In the genomic region with DNA sequence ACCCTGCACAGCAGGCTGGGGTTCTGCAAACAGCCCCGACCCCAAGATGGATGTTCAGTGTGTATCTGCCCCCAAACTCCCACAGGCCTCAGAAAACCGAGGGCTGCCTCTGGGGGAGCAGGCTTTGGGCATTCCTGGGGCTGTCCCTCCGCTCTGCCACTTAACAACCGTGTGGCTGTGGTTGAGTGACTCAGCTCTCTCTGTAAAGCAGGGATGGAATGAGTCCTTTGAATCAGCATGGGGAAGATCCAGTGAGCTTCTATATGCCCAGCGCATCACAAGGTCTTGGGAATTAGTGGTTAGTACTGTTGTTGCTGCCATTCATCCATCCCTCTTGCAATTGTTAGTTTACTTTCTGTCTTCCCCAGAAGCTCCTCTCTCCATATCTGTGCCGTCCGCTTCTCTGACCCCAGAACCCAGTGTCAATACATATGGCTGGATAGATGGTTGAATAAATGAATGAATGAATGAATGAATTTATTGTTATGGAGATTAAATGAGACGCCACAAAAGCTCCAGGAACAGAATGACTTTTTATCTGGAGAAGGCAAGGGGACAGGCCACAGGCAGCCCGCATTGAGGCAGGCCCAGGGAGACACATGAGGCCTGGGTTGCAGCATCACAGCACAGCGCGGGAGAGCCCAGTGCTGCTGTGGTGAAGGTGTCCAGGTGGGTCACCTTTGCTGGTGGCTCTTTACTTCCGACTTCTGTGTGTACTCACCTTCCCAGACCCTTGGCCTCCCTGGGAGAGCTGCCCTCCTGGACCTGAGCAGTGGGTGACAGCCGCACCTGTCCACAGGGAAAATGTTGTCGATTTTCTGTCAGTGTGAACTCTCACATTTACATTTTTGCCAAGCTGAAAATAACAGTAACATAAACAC, we compare ENCODE assay signal across 11 cellular contexts.
DNase-seq lines count a peak whose midpoint lies in the region; ATAC-seq, FAIRE-seq and TF ChIP-seq lines count a peak whose summit lies in the region.
"Had no signal": no experiment of that assay in that cellular context is flagged by ENCODE, and none has a peak within 500 bp of the region (broad histone marks: within the 10 kb centered on the region; RNA-seq: fewer than 3 reads in every experiment).

No MANE protein-coding gene starts in this region.

- TF ChIP-seq CTCF in keratinocyte (optimal IDR thresholded peaks at IDR 0.05 in 1 of 3, IDR thresholded peaks at IDR 0.05 in 1 of 3, conservative IDR thresholded peaks at IDR 0.05 in 1 of 3; ENCODE audit: extremely low read depth in 1 of 3, insufficient read depth in 2 of 3, low read length in 3 of 3) (no peak), testis (IDR thresholded peaks at IDR 0.05) (no peak), Caco-2 (IDR thresholded peaks at IDR 0.05; ENCODE audit: insufficient read depth in 1 of 2, low read depth in 1 of 2, low read length in 1 of 2, severe bottlenecking in 1 of 2, unreplicated experiment in 1 of 2) (no peak)

- no peaks in the 10 kb centered on the region for H3K27me3 Mint-ChIP-seq in activated naive CD4-positive, alpha-beta T cell treated with anti-CD3 and anti-CD28 coated beads for 36 hours (ENCODE audit: low read depth)
- no peaks in the 10 kb centered on the region for H3K27me3 Mint-ChIP-seq in activated naive CD4-positive, alpha-beta T cell treated with anti-CD3 and anti-CD28 coated beads, Interleukin-2, amount 10 ng/mL, durations not matched to agents 7 days and 5 days
- H3K27me3 Mint-ChIP-seq in Caco-2 (ENCODE audit: insufficient read depth, unreplicated experiment): no peaks in the 10 kb centered on the region
- peaks cover 29% of the 10 kb centered on the region for H3K27me3 Mint-ChIP-seq in stimulated activated memory B cell treated with anti-CD40 and anti-IgM and Interleukin-4, amounts not matched to agents 10 μg/mL and 1 μg/mL and 100 μg/mL, for 72 hours
- H3K27me3 Mint-ChIP-seq: activated naive CD8-positive, alpha-beta T cell had no signal

- H3K9me3 Mint-ChIP-seq in activated naive CD4-positive, alpha-beta T cell treated with anti-CD3 and anti-CD28 coated beads for 36 hours: no peaks in the 10 kb centered on the region
- H3K9me3 Mint-ChIP-seq in activated naive CD4-positive, alpha-beta T cell treated with anti-CD3 and anti-CD28 coated beads, Interleukin-2, amount 10 ng/mL, durations not matched to agents 7 days and 5 days: peaks cover 16% of the 10 kb centered on the region
- H3K9me3 Mint-ChIP-seq in Caco-2 (ENCODE audit: unreplicated experiment): peaks cover 7% of the 10 kb centered on the region
- no peaks in the 10 kb centered on the region for H3K9me3 Mint-ChIP-seq in stimulated activated memory B cell treated with anti-CD40 and anti-IgM and Interleukin-4, amounts not matched to agents 10 μg/mL and 1 μg/mL and 100 μg/mL, for 72 hours

- H3K4me1 ChIP-seq in keratinocyte (ENCODE audit: control insufficient read depth, extremely low read depth, insufficient read depth, low read length) (peaks cover 35% of the 10 kb centered on the region), testis (peaks cover 21% of the 10 kb centered on the region), Caco-2 (no peaks in the 10 kb centered on the region)

- TF ChIP-seq POLR2A in testis (IDR thresholded peaks at IDR 0.05): no peak

- H3K79me2 ChIP-seq in keratinocyte (ENCODE audit: control insufficient read depth, insufficient read depth, low read length): no peaks in the 10 kb centered on the region

- no peak overlapping the region for H3K4me3 Mint-ChIP-seq in activated naive CD4-positive, alpha-beta T cell treated with anti-CD3 and anti-CD28 coated beads for 36 hours
- no peak overlapping the region for H3K4me3 Mint-ChIP-seq in activated naive CD4-positive, alpha-beta T cell treated with anti-CD3 and anti-CD28 coated beads, Interleukin-2, amount 10 ng/mL, durations not matched to agents 7 days and 5 days
- H3K4me3 Mint-ChIP-seq in Caco-2 (ENCODE audit: unreplicated experiment): no peak overlapping the region
- H3K4me3 Mint-ChIP-seq in stimulated activated memory B cell treated with anti-CD40 and anti-IgM and Interleukin-4, amounts not matched to agents 10 μg/mL and 1 μg/mL and 100 μg/mL, for 72 hours: no peak overlapping the region
- H3K4me3 Mint-ChIP-seq: activated naive CD8-positive, alpha-beta T cell had no signal

- POLR2A ChIA-PET in Caco-2 (lab: Charles Lee): no interaction called here

- peaks cover 14% of the 10 kb centered on the region for H3K4me1 Mint-ChIP-seq in activated naive CD4-positive, alpha-beta T cell treated with anti-CD3 and anti-CD28 coated beads for 36 hours (ENCODE audit: low read depth)
- H3K4me1 Mint-ChIP-seq in activated naive CD4-positive, alpha-beta T cell treated with anti-CD3 and anti-CD28 coated beads, Interleukin-2, amount 10 ng/mL, durations not matched to agents 7 days and 5 days: peaks cover 3% of the 10 kb centered on the region
- H3K4me1 Mint-ChIP-seq in Caco-2 (ENCODE audit: low read depth, unreplicated experiment): peaks cover 21% of the 10 kb centered on the region
- no peaks in the 10 kb centered on the region for H3K4me1 Mint-ChIP-seq in stimulated activated memory B cell treated with anti-CD40 and anti-IgM and Interleukin-4, amounts not matched to agents 10 μg/mL and 1 μg/mL and 100 μg/mL, for 72 hours

- peak; percentile 98 for FAIRE-seq in keratinocyte (lab: Jason Lieb, UNC)
- FAIRE-seq: islet of Langerhans had no signal

- H3K9me1 ChIP-seq in keratinocyte (ENCODE audit: control insufficient read depth, extremely low read depth, insufficient read depth, low read length): no peaks in the 10 kb centered on the region

- no peaks in the 10 kb centered on the region for H4K20me1 ChIP-seq in keratinocyte (ENCODE audit: control insufficient read depth, extremely low read depth, insufficient read depth, low read length)
- H4K20me1 ChIP-seq: BLaER1 treated with 17β-estradiol and CSF1 and Interleukin-3, amounts not matched to agents 10 nM and 100 nM had no signal

- CTCF ChIA-PET in activated naive CD4-positive, alpha-beta T cell treated with anti-CD3 and anti-CD28 coated beads for 36 hours (lab: Charles Lee): no interaction called here
- CTCF ChIA-PET in activated naive CD4-positive, alpha-beta T cell treated with anti-CD3 and anti-CD28 coated beads, Interleukin-2, amount 10 ng/mL, durations not matched to agents 7 days and 5 days (lab: Charles Lee): interaction anchor here (1.4 kb wide), 1 partner anchor 86 kb away, joined by 5 read pairs; no protein-coding TSS in a partner anchor
- CTCF ChIA-PET in Caco-2 (lab: Charles Lee): no interaction called here

- DNase-seq in activated naive CD4-positive, alpha-beta T cell treated with anti-CD3 and anti-CD28 coated beads for 36 hours: peak; percentile 58
- no peak for DNase-seq in activated naive CD4-positive, alpha-beta T cell treated with anti-CD3 and anti-CD28 coated beads, Interleukin-2, amount 10 ng/mL, durations not matched to agents 7 days and 5 days
- DNase-seq in amniotic epithelial cell (ENCODE audit: low read depth): peak; percentile 90
- DNase-seq in keratinocyte (ENCODE audit: low read depth, low spot score): peak; percentile 36
- no peak for DNase-seq in testis
- DNase-seq in activated CD8-positive, alpha-beta memory T cell treated with anti-CD3 and anti-CD28 coated beads, Interleukin-2, amount 50 U/mL, for 4 hours: no peak
- DNase-seq in Caco-2: no peak

- intact Hi-C loops in activated naive CD4-positive, alpha-beta T cell treated with anti-CD3 and anti-CD28 coated beads for 36 hours (cut with micrococcal nuclease): no loop called here
- intact Hi-C loops in testis (cut with DNase I; ENCODE audit: low total_unique reads): no loop called here
- intact Hi-C loops in Caco-2 (cut with micrococcal nuclease; ENCODE audit: unreplicated experiment): no loop called here

- no peak for ATAC-seq in stimulated activated memory B cell treated with anti-CD40 and anti-IgM and Interleukin-4, amounts not matched to agents 10 μg/mL and 1 μg/mL and 100 μg/mL, for 72 hours

- H3K27me3 ChIP-seq in keratinocyte (ENCODE audit: control insufficient read depth, extremely low read depth, insufficient read depth, low read length) (peaks cover 17% of the 10 kb centered on the region), testis (no peaks in the 10 kb centered on the region), Caco-2 (replicated peaks; ENCODE audit: control insufficient read depth, insufficient read depth, low read length) (no peaks in the 10 kb centered on the region)
- H3K27me3 ChIP-seq: BLaER1 treated with 17β-estradiol and CSF1 and Interleukin-3, amounts not matched to agents 10 nM and 100 nM had no signal

- H3K36me3 Mint-ChIP-seq in activated naive CD4-positive, alpha-beta T cell treated with anti-CD3 and anti-CD28 coated beads for 36 hours (ENCODE audit: low read depth): no peaks in the 10 kb centered on the region
- H3K36me3 Mint-ChIP-seq in activated naive CD4-positive, alpha-beta T cell treated with anti-CD3 and anti-CD28 coated beads, Interleukin-2, amount 10 ng/mL, durations not matched to agents 7 days and 5 days: peaks cover 2% of the 10 kb centered on the region
- H3K36me3 Mint-ChIP-seq in Caco-2 (ENCODE audit: insufficient read depth, unreplicated experiment): no peaks in the 10 kb centered on the region
- H3K36me3 Mint-ChIP-seq in stimulated activated memory B cell treated with anti-CD40 and anti-IgM and Interleukin-4, amounts not matched to agents 10 μg/mL and 1 μg/mL and 100 μg/mL, for 72 hours: no peaks in the 10 kb centered on the region
- H3K36me3 Mint-ChIP-seq: activated naive CD8-positive, alpha-beta T cell had no signal

- dilution Hi-C loops in keratinocyte (cut with MboI; ENCODE audit: extremely low pct_ligation_motif_present, low sequenced_read_pairs): no loop called here

- no peak overlapping the region for H3K27ac Mint-ChIP-seq in activated naive CD4-positive, alpha-beta T cell treated with anti-CD3 and anti-CD28 coated beads for 36 hours
- H3K27ac Mint-ChIP-seq in activated naive CD4-positive, alpha-beta T cell treated with anti-CD3 and anti-CD28 coated beads, Interleukin-2, amount 10 ng/mL, durations not matched to agents 7 days and 5 days: no peak overlapping the region
- no peak overlapping the region for H3K27ac Mint-ChIP-seq in Caco-2 (ENCODE audit: unreplicated experiment)
- H3K27ac Mint-ChIP-seq in stimulated activated memory B cell treated with anti-CD40 and anti-IgM and Interleukin-4, amounts not matched to agents 10 μg/mL and 1 μg/mL and 100 μg/mL, for 72 hours: no peak overlapping the region
- H3K27ac Mint-ChIP-seq: activated naive CD8-positive, alpha-beta T cell had no signal

- H3K27ac ChIP-seq in keratinocyte (ENCODE audit: control insufficient read depth, insufficient read depth, low read length) (no peak overlapping the region), testis (peak overlapping the region; percentile 85 to 90)
- H3K27ac ChIP-seq: BLaER1 treated with 17β-estradiol and CSF1 and Interleukin-3, amounts not matched to agents 10 nM and 100 nM had no signal

- WGBS in testis, 2 donors: 78 to 81% methylated on average over 14 of the region's 14 CpGs

- H3K4me2 ChIP-seq in keratinocyte (ENCODE audit: control insufficient read depth, extremely low read depth, insufficient read depth, low read depth, low read length): peak overlapping the region; percentile 57
- H3K4me2 ChIP-seq: BLaER1 treated with 17β-estradiol and CSF1 and Interleukin-3, amounts not matched to agents 10 nM and 100 nM had no signal

- no peak overlapping the region for H2AFZ ChIP-seq in keratinocyte (ENCODE audit: control insufficient read depth, low read length)

- H3K9me3 ChIP-seq in keratinocyte (ENCODE audit: control insufficient read depth, low read depth, low read length) (peaks cover 3% of the 10 kb centered on the region), testis (no peaks in the 10 kb centered on the region), Caco-2 (peaks cover 3% of the 10 kb centered on the region; the same call in 1 of the 2 replicates)

- no peaks in the 10 kb centered on the region for H3K36me3 ChIP-seq in keratinocyte (ENCODE audit: control insufficient read depth in 2 of 2, extremely low read depth in 1 of 2, insufficient read depth in 2 of 2, low read length in 2 of 2)
- H3K36me3 ChIP-seq in testis (ENCODE audit: low read depth, missing control alignments): no peaks in the 10 kb centered on the region
- H3K36me3 ChIP-seq in Caco-2 (ENCODE audit: control insufficient read depth, insufficient read depth, low read length): no peaks in the 10 kb centered on the region
- H3K36me3 ChIP-seq: BLaER1 treated with 17β-estradiol and CSF1 and Interleukin-3, amounts not matched to agents 10 nM and 100 nM had no signal

- no TSS peak for BruUV-seq in Caco-2 (replicated peaks; lab: Mats Ljungman, UMichigan)

- H3K4me3 ChIP-seq in keratinocyte (ENCODE audit: control insufficient read depth in 2 of 3, extremely low read depth in 1 of 3, insufficient read depth in 2 of 3, low read depth in 1 of 3, low read length in 3 of 3) (no peak overlapping the region), testis (no peak overlapping the region), Caco-2 (ENCODE audit: low read depth, low read length) (no peak overlapping the region)
- H3K4me3 ChIP-seq: BLaER1 treated with 17β-estradiol and CSF1 and Interleukin-3, amounts not matched to agents 10 nM and 100 nM had no signal

- no peak overlapping the region for H3K9ac ChIP-seq in keratinocyte (ENCODE audit: control insufficient read depth, extremely low read depth, insufficient read depth, low read length)
- H3K9ac ChIP-seq: BLaER1 treated with 17β-estradiol and CSF1 and Interleukin-3, amounts not matched to agents 10 nM and 100 nM had no signal

Comparison
In these comparisons a context has a peak if more than half of its experiments do, and no peak if none do; other contexts are left out.
1. DNase-seq: peak in activated naive CD4-positive, alpha-beta T cell treated with anti-CD3 and anti-CD28 coated beads for 36 hours (single experiment), amniotic epithelial cell (single experiment) and keratinocyte (single experiment); none in activated naive CD4-positive, alpha-beta T cell treated with anti-CD3 and anti-CD28 coated beads, Interleukin-2, amount 10 ng/mL, durations not matched to agents 7 days and 5 days (single experiment), testis (single experiment), activated CD8-positive, alpha-beta memory T cell treated with anti-CD3 and anti-CD28 coated beads, Interleukin-2, amount 50 U/mL, for 4 hours (single experiment) and Caco-2 (0 of 2).